In the genomic region with DNA sequence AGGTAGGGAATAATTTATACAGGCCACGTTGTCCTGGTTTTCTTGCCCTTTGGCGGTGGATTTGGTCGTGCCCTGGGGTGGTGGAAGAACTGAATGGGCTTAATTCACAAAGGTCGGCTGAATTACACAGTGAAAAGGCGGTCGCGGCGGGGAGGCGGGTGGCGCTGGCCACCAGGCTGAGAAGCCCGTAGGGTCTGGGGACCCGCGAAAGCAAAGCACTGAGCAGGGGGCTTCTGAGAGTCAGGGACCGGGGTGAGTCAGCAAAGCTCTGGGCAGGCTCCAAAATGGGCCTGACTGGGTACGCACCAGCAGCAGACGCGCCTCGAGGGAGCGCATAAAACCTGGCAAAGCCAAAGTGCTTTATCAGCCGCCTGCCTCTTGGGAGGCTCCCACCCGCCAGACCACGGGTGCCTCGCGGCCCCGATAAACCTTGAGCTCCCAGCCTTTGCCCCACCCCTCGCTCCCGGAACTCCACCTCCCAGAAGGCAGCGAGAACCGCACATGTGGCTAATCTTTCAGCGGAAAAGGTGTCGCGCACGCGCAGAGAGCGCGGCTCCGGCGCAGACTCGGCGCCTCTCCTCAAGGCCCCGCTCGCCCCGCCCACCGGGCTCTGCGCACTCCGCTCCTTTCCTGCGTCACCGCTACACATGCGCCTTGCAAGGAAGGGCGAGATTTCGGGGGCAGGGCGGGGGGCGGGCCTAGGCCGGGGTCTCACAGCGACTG, we compare ENCODE assay signal across 1 cellular context.
TF ChIP-seq lines count a peak whose summit lies in the region.

No MANE protein-coding gene starts in this region.

TF ChIP-seq in HepG2, 621 proteins besides CTCF, POLR2A, EP300 and RAD21 (continued from another document and continues in another):
- TF ChIP-seq, protein P1, sequence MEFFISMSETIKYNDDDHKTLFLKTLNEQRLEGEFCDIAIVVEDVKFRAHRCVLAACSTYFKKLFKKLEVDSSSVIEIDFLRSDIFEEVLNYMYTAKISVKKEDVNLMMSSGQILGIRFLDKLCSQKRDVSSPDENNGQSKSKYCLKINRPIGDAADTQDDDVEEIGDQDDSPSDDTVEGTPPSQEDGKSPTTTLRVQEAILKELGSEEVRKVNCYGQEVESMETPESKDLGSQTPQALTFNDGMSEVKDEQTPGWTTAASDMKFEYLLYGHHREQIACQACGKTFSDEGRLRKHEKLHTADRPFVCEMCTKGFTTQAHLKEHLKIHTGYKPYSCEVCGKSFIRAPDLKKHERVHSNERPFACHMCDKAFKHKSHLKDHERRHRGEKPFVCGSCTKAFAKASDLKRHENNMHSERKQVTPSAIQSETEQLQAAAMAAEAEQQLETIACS (CRISPR knock-in tag; IDR thresholded peaks at IDR 0.05): peak; percentile 67
- TF ChIP-seq, protein P2, sequence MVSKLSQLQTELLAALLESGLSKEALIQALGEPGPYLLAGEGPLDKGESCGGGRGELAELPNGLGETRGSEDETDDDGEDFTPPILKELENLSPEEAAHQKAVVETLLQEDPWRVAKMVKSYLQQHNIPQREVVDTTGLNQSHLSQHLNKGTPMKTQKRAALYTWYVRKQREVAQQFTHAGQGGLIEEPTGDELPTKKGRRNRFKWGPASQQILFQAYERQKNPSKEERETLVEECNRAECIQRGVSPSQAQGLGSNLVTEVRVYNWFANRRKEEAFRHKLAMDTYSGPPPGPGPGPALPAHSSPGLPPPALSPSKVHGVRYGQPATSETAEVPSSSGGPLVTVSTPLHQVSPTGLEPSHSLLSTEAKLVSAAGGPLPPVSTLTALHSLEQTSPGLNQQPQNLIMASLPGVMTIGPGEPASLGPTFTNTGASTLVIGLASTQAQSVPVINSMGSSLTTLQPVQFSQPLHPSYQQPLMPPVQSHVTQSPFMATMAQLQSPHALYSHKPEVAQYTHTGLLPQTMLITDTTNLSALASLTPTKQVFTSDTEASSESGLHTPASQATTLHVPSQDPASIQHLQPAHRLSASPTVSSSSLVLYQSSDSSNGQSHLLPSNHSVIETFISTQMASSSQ (IDR thresholded peaks at IDR 0.05; ENCODE audit: low read depth): no peak
- TF ChIP-seq, protein P2 (CRISPR knock-in tag; IDR thresholded peaks at IDR 0.05; ENCODE audit: borderline replicate concordance): peak; percentile 19; the same call in 1 of the 2 replicates
- TF ChIP-seq HMGA1 (CRISPR knock-in tag; conservative IDR thresholded peaks at IDR 0.05) (no peak), JUNB (CRISPR knock-in tag; IDR thresholded peaks at IDR 0.05; ENCODE audit: borderline replicate concordance) (no peak), ZFP36L1 (CRISPR knock-in tag; IDR thresholded peaks at IDR 0.05) (no peak), ZNF484 (CRISPR knock-in tag; IDR thresholded peaks at IDR 0.05; ENCODE audit: borderline replicate concordance, low read depth) (no peak), MAZ (IDR thresholded peaks at IDR 0.05; ENCODE audit: borderline replicate concordance, low read depth, low read length) (peak; percentile 91), MAZ (CRISPR knock-in tag; IDR thresholded peaks at IDR 0.05; ENCODE audit: low read depth) (peak; percentile 80), ZBTB7B (CRISPR knock-in tag; IDR thresholded peaks at IDR 0.05) (peak; percentile 45; the same call in 1 of the 2 replicates), ZNF746 (CRISPR knock-in tag; IDR thresholded peaks at IDR 0.05) (no peak), ZNF839 (CRISPR knock-in tag; IDR thresholded peaks at IDR 0.05; ENCODE audit: borderline replicate concordance) (no peak), ZNF501 (CRISPR knock-in tag; IDR thresholded peaks at IDR 0.05) (peak; percentile 95), ZNF33A (CRISPR knock-in tag; IDR thresholded peaks at IDR 0.05; ENCODE audit: borderline replicate concordance) (no peak), ELF3 (CRISPR knock-in tag; IDR thresholded peaks at IDR 0.05) (peak; percentile 82), CBFB (CRISPR knock-in tag; IDR thresholded peaks at IDR 0.05) (0 out of 2 replicates have a peak, but pooled peaks have one; percentile 12), ZBTB7A (CRISPR knock-in tag; IDR thresholded peaks at IDR 0.05) (no peak), ZNF33B (CRISPR knock-in tag; IDR thresholded peaks at IDR 0.05) (no peak), SALL2 (CRISPR knock-in tag; IDR thresholded peaks at IDR 0.05) (peak; percentile 29; the same call in 1 of the 2 replicates), ZNF264 (CRISPR knock-in tag; IDR thresholded peaks at IDR 0.05) (no peak), NR3C1 (CRISPR knock-in tag; IDR thresholded peaks at IDR 0.05) (no peak), IKZF1 (IDR thresholded peaks at IDR 0.05) (no peak), GABPA (IDR thresholded peaks at IDR 0.05; ENCODE audit: low read depth, low read length) (no peak), GABPA (CRISPR knock-in tag; IDR thresholded peaks at IDR 0.05; ENCODE audit: low read depth) (peak; percentile 76)
- TF ChIP-seq, protein P3, sequence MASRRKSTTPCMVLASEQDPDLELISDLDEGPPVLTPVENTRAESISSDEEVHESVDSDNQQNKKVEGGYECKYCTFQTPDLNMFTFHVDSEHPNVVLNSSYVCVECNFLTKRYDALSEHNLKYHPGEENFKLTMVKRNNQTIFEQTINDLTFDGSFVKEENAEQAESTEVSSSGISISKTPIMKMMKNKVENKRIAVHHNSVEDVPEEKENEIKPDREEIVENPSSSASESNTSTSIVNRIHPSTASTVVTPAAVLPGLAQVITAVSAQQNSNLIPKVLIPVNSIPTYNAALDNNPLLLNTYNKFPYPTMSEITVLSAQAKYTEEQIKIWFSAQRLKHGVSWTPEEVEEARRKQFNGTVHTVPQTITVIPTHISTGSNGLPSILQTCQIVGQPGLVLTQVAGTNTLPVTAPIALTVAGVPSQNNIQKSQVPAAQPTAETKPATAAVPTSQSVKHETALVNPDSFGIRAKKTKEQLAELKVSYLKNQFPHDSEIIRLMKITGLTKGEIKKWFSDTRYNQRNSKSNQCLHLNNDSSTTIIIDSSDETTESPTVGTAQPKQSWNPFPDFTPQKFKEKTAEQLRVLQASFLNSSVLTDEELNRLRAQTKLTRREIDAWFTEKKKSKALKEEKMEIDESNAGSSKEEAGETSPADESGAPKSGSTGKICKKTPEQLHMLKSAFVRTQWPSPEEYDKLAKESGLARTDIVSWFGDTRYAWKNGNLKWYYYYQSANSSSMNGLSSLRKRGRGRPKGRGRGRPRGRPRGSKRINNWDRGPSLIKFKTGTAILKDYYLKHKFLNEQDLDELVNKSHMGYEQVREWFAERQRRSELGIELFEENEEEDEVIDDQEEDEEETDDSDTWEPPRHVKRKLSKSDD (CRISPR knock-in tag; IDR thresholded peaks at IDR 0.05; ENCODE audit: low read depth): no peak
- TF ChIP-seq, protein P4, sequence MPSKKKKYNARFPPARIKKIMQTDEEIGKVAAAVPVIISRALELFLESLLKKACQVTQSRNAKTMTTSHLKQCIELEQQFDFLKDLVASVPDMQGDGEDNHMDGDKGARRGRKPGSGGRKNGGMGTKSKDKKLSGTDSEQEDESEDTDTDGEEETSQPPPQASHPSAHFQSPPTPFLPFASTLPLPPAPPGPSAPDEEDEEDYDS (CRISPR knock-in tag; IDR thresholded peaks at IDR 0.05): peak; percentile 51
- TF ChIP-seq, protein P5, sequence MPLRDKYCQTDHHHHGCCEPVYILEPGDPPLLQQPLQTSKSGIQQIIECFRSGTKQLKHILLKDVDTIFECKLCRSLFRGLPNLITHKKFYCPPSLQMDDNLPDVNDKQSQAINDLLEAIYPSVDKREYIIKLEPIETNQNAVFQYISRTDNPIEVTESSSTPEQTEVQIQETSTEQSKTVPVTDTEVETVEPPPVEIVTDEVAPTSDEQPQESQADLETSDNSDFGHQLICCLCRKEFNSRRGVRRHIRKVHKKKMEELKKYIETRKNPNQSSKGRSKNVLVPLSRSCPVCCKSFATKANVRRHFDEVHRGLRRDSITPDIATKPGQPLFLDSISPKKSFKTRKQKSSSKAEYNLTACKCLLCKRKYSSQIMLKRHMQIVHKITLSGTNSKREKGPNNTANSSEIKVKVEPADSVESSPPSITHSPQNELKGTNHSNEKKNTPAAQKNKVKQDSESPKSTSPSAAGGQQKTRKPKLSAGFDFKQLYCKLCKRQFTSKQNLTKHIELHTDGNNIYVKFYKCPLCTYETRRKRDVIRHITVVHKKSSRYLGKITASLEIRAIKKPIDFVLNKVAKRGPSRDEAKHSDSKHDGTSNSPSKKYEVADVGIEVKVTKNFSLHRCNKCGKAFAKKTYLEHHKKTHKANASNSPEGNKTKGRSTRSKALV (CRISPR knock-in tag; IDR thresholded peaks at IDR 0.05): no peak
- TF ChIP-seq, protein P6, sequence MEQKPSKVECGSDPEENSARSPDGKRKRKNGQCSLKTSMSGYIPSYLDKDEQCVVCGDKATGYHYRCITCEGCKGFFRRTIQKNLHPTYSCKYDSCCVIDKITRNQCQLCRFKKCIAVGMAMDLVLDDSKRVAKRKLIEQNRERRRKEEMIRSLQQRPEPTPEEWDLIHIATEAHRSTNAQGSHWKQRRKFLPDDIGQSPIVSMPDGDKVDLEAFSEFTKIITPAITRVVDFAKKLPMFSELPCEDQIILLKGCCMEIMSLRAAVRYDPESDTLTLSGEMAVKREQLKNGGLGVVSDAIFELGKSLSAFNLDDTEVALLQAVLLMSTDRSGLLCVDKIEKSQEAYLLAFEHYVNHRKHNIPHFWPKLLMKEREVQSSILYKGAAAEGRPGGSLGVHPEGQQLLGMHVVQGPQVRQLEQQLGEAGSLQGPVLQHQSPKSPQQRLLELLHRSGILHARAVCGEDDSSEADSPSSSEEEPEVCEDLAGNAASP (CRISPR knock-in tag; IDR thresholded peaks at IDR 0.05; ENCODE audit: borderline replicate concordance): no peak
- TF ChIP-seq, protein P7, sequence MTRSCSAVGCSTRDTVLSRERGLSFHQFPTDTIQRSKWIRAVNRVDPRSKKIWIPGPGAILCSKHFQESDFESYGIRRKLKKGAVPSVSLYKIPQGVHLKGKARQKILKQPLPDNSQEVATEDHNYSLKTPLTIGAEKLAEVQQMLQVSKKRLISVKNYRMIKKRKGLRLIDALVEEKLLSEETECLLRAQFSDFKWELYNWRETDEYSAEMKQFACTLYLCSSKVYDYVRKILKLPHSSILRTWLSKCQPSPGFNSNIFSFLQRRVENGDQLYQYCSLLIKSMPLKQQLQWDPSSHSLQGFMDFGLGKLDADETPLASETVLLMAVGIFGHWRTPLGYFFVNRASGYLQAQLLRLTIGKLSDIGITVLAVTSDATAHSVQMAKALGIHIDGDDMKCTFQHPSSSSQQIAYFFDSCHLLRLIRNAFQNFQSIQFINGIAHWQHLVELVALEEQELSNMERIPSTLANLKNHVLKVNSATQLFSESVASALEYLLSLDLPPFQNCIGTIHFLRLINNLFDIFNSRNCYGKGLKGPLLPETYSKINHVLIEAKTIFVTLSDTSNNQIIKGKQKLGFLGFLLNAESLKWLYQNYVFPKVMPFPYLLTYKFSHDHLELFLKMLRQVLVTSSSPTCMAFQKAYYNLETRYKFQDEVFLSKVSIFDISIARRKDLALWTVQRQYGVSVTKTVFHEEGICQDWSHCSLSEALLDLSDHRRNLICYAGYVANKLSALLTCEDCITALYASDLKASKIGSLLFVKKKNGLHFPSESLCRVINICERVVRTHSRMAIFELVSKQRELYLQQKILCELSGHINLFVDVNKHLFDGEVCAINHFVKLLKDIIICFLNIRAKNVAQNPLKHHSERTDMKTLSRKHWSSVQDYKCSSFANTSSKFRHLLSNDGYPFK (CRISPR knock-in tag; IDR thresholded peaks at IDR 0.05; ENCODE audit: borderline replicate concordance): peak; percentile 43; the same call in 1 of the 2 replicates
- TF ChIP-seq, protein P8, sequence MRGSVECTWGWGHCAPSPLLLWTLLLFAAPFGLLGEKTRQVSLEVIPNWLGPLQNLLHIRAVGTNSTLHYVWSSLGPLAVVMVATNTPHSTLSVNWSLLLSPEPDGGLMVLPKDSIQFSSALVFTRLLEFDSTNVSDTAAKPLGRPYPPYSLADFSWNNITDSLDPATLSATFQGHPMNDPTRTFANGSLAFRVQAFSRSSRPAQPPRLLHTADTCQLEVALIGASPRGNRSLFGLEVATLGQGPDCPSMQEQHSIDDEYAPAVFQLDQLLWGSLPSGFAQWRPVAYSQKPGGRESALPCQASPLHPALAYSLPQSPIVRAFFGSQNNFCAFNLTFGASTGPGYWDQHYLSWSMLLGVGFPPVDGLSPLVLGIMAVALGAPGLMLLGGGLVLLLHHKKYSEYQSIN (CRISPR knock-in tag; IDR thresholded peaks at IDR 0.05; ENCODE audit: borderline replicate concordance): no peak
- TF ChIP-seq, protein P9, sequence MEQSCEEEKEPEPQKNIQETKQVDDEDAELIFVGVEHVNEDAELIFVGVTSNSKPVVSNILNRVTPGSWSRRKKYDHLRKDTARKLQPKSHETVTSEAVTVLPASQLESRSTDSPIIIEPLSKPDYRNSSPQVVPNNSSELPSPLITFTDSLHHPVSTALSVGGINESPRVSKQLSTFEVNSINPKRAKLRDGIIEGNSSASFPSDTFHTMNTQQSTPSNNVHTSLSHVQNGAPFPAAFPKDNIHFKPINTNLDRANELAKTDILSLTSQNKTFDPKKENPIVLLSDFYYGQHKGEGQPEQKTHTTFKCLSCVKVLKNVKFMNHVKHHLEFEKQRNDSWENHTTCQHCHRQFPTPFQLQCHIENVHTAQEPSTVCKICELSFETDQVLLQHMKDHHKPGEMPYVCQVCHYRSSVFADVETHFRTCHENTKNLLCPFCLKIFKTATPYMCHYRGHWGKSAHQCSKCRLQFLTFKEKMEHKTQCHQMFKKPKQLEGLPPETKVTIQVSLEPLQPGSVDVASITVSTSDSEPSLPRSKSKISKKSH (CRISPR knock-in tag; IDR thresholded peaks at IDR 0.05; ENCODE audit: borderline replicate concordance): no peak; the same call in 1 of the 2 replicates
- TF ChIP-seq, protein P10, sequence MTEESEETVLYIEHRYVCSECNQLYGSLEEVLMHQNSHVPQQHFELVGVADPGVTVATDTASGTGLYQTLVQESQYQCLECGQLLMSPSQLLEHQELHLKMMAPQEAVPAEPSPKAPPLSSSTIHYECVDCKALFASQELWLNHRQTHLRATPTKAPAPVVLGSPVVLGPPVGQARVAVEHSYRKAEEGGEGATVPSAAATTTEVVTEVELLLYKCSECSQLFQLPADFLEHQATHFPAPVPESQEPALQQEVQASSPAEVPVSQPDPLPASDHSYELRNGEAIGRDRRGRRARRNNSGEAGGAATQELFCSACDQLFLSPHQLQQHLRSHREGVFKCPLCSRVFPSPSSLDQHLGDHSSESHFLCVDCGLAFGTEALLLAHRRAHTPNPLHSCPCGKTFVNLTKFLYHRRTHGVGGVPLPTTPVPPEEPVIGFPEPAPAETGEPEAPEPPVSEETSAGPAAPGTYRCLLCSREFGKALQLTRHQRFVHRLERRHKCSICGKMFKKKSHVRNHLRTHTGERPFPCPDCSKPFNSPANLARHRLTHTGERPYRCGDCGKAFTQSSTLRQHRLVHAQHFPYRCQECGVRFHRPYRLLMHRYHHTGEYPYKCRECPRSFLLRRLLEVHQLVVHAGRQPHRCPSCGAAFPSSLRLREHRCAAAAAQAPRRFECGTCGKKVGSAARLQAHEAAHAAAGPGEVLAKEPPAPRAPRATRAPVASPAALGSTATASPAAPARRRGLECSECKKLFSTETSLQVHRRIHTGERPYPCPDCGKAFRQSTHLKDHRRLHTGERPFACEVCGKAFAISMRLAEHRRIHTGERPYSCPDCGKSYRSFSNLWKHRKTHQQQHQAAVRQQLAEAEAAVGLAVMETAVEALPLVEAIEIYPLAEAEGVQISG (CRISPR knock-in tag; IDR thresholded peaks at IDR 0.05): peak; percentile 81
